31 cellular contexts compared by ENCODE assay signal in genomic region chr22:33914131-33914530, GRCh38.
"Had no signal": no experiment of that assay in that cellular context is flagged by ENCODE, and none has a peak within 500 bp of the region (broad histone marks: within the 10 kb centered on the region; RNA-seq: fewer than 3 reads in every experiment).

No MANE protein-coding gene starts in this region.

- DNase-seq: activated CD4-positive, alpha-beta memory T cell treated with anti-CD3 and anti-CD28 coated beads, Interleukin-2, amount 10 ng/mL, durations not matched to agents 7 days and 5 days; activated CD4-positive, alpha-beta T cell treated with anti-CD3 and anti-CD28 coated beads for 1 hour; activated CD4-positive, alpha-beta T cell treated with anti-CD3 and anti-CD28 coated beads for 4 hours; activated CD4-positive, alpha-beta T cell treated with anti-CD3 and anti-CD28 coated beads, Interleukin-2, amount 10 ng/mL, durations not matched to agents 7 days and 5 days; activated CD4-positive, alpha-beta T cell treated with anti-CD3 and anti-CD28 coated beads, Interleukin-2, amount 50 U/mL, for 4 hours; activated CD8-positive, alpha-beta memory T cell treated with anti-CD3 and anti-CD28 coated beads, Interleukin-2, amount 50 U/mL, for 48 hours; activated gamma-delta T cell; activated naive CD4-positive, alpha-beta T cell; activated naive CD4-positive, alpha-beta T cell treated with anti-CD3 and anti-CD28 coated beads, Interleukin-2, amount 10 ng/mL, durations not matched to agents 7 days and 5 days; activated naive CD8-positive, alpha-beta T cell treated with anti-CD3 and anti-CD28 coated beads, Interleukin-2, amount 10 ng/mL, durations not matched to agents 7 days and 5 days; activated T-cell treated with anti-CD3 and anti-CD28 coated beads for 4 hours; activated T-cell treated with anti-CD3 and anti-CD28 coated beads, Interleukin-2, amount 50 U/mL, for 24 hours; activated T-cell treated with anti-CD3 and anti-CD28 coated beads, Interleukin-2, amount 50 U/mL, for 72 hours; central memory CD4-positive, alpha-beta T cell; cerebellar nuclear complex; dermis blood vessel endothelial cell; effector CD4-positive, alpha-beta T cell; effector memory CD8-positive, alpha-beta T cell; erythroblast; foreskin keratinocyte; gastrocnemius medialis; glutamatergic neuron; heart left ventricle; T-helper 2 cell had no signal

- H3K9me3 Mint-ChIP-seq: activated CD4-positive, alpha-beta memory T cell treated with anti-CD3 and anti-CD28 coated beads, Interleukin-2, amount 10 ng/mL, durations not matched to agents 7 days and 5 days; activated CD4-positive, alpha-beta T cell treated with anti-CD3 and anti-CD28 coated beads, Interleukin-2, amount 10 ng/mL, durations not matched to agents 7 days and 5 days; activated naive CD4-positive, alpha-beta T cell treated with anti-CD3 and anti-CD28 coated beads, Interleukin-2, amount 10 ng/mL, durations not matched to agents 7 days and 5 days; activated naive CD4-positive, alpha-beta T cell treated with anti-CD3 and anti-CD28 coated beads, Interleukin-2, amount 50 U/mL, for 72 hours; activated naive CD8-positive, alpha-beta T cell treated with anti-CD3 and anti-CD28 coated beads, Interleukin-2, amount 10 ng/mL, durations not matched to agents 7 days and 5 days; activated T-cell treated with anti-CD3 and anti-CD28 coated beads, Interleukin-2, amount 50 U/mL, for 24 hours; activated T-cell treated with anti-CD3 and anti-CD28 coated beads, Interleukin-2, amount 50 U/mL, for 72 hours; effector memory CD8-positive, alpha-beta T cell had no signal

- H3K4me1 Mint-ChIP-seq: activated CD4-positive, alpha-beta memory T cell treated with anti-CD3 and anti-CD28 coated beads, Interleukin-2, amount 10 ng/mL, durations not matched to agents 7 days and 5 days; activated CD4-positive, alpha-beta T cell treated with anti-CD3 and anti-CD28 coated beads, Interleukin-2, amount 10 ng/mL, durations not matched to agents 7 days and 5 days; activated naive CD4-positive, alpha-beta T cell treated with anti-CD3 and anti-CD28 coated beads, Interleukin-2, amount 10 ng/mL, durations not matched to agents 7 days and 5 days; activated naive CD8-positive, alpha-beta T cell treated with anti-CD3 and anti-CD28 coated beads, Interleukin-2, amount 10 ng/mL, durations not matched to agents 7 days and 5 days had no signal

- H3K27me3 ChIP-seq: ascending aorta, breast epithelium, cardiac muscle cell, esophagus muscularis mucosa, foreskin keratinocyte, gastrocnemius medialis had no signal

- H3K4me3 ChIP-seq: ascending aorta, breast epithelium, cardiac muscle cell, coronary artery, esophagus muscularis mucosa, gastrocnemius medialis, heart left ventricle had no signal

- ATAC-seq: activated naive CD4-positive, alpha-beta T cell treated with anti-CD3 and anti-CD28 coated beads, Interleukin-2, amount 50 U/mL, for 72 hours; activated T-cell treated with anti-CD3 and anti-CD28 coated beads, Interleukin-2, amount 50 U/mL, for 72 hours; effector memory CD8-positive, alpha-beta T cell; foreskin keratinocyte; gastrocnemius medialis; heart left ventricle had no signal

- H3K36me3 ChIP-seq: ascending aorta, breast epithelium, cardiac muscle cell, esophagus muscularis mucosa, gastrocnemius medialis had no signal

- H3K4me3 Mint-ChIP-seq: activated CD4-positive, alpha-beta memory T cell treated with anti-CD3 and anti-CD28 coated beads, Interleukin-2, amount 10 ng/mL, durations not matched to agents 7 days and 5 days; activated CD4-positive, alpha-beta T cell treated with anti-CD3 and anti-CD28 coated beads, Interleukin-2, amount 10 ng/mL, durations not matched to agents 7 days and 5 days; activated naive CD4-positive, alpha-beta T cell treated with anti-CD3 and anti-CD28 coated beads, Interleukin-2, amount 10 ng/mL, durations not matched to agents 7 days and 5 days; activated naive CD8-positive, alpha-beta T cell treated with anti-CD3 and anti-CD28 coated beads, Interleukin-2, amount 10 ng/mL, durations not matched to agents 7 days and 5 days; activated T-cell treated with anti-CD3 and anti-CD28 coated beads, Interleukin-2, amount 50 U/mL, for 24 hours; activated T-cell treated with anti-CD3 and anti-CD28 coated beads, Interleukin-2, amount 50 U/mL, for 72 hours; effector memory CD8-positive, alpha-beta T cell had no signal

- H3K27ac Mint-ChIP-seq: activated CD4-positive, alpha-beta memory T cell treated with anti-CD3 and anti-CD28 coated beads, Interleukin-2, amount 10 ng/mL, durations not matched to agents 7 days and 5 days; activated CD4-positive, alpha-beta T cell treated with anti-CD3 and anti-CD28 coated beads, Interleukin-2, amount 10 ng/mL, durations not matched to agents 7 days and 5 days; activated naive CD4-positive, alpha-beta T cell treated with anti-CD3 and anti-CD28 coated beads, Interleukin-2, amount 10 ng/mL, durations not matched to agents 7 days and 5 days; activated naive CD4-positive, alpha-beta T cell treated with anti-CD3 and anti-CD28 coated beads, Interleukin-2, amount 50 U/mL, for 72 hours; activated naive CD8-positive, alpha-beta T cell treated with anti-CD3 and anti-CD28 coated beads, Interleukin-2, amount 10 ng/mL, durations not matched to agents 7 days and 5 days; activated T-cell treated with anti-CD3 and anti-CD28 coated beads, Interleukin-2, amount 50 U/mL, for 24 hours; activated T-cell treated with anti-CD3 and anti-CD28 coated beads, Interleukin-2, amount 50 U/mL, for 72 hours; brain; effector memory CD8-positive, alpha-beta T cell had no signal

- H3K4me1 ChIP-seq: breast epithelium, foreskin keratinocyte had no signal

- H3K36me3 Mint-ChIP-seq: activated naive CD4-positive, alpha-beta T cell treated with anti-CD3 and anti-CD28 coated beads, Interleukin-2, amount 10 ng/mL, durations not matched to agents 7 days and 5 days; activated naive CD8-positive, alpha-beta T cell treated with anti-CD3 and anti-CD28 coated beads, Interleukin-2, amount 10 ng/mL, durations not matched to agents 7 days and 5 days had no signal

- H3K27ac ChIP-seq: ascending aorta, breast epithelium, cardiac muscle cell, coronary artery, esophagus muscularis mucosa, foreskin keratinocyte, gastrocnemius medialis, heart left ventricle had no signal

- H3K9me3 ChIP-seq: ascending aorta, breast epithelium, esophagus muscularis mucosa, gastrocnemius medialis, heart left ventricle had no signal
